1 cellular context compared by ENCODE assay signal in genomic region chr7:128443817-128444216, GRCh38.
TF ChIP-seq lines count a peak whose summit lies in the region.

No MANE protein-coding gene starts in this region.

TF ChIP-seq in GM23338, 12 proteins besides CTCF, POLR2A, EP300 and RAD21 (continued from another document):
- TF ChIP-seq ZNF462 (CRISPR knock-in tag; IDR thresholded peaks at IDR 0.05) (no peak), EZH2 (IDR thresholded peaks at IDR 0.05; ENCODE audit: low read depth, unreplicated experiment) (no peak), NANOG (IDR thresholded peaks at IDR 0.05; ENCODE audit: borderline replicate concordance) (no peak)
